In the genomic region with DNA sequence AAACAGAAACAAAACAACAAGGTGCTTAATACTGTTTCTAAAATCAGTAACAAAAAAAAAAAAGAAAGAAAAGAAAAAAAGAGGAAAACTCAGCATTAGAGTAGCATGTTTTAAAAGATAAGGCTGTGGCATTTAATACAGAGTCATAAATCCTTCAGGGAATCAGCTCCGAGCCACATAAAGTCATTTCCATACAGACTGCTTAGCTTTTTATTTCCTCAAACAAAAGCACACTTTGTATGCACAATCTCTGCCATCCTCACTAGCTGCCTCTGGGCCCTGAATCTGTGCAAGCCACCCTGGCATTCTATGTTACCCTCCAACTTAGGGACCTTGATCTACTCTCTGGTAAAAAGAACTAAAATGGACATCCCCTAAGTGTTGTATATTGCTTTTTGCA, we compare ENCODE assay signal across 30 cellular contexts.
A peak's percentile ranks its signal among the peaks of the same experiment; 100 is the strongest.
DNase-seq lines count a peak whose midpoint lies in the region; ATAC-seq, FAIRE-seq and TF ChIP-seq lines count a peak whose summit lies in the region.
"Had no signal": no experiment of that assay in that cellular context is flagged by ENCODE, and none has a peak within 500 bp of the region (broad histone marks: within the 10 kb centered on the region; RNA-seq: fewer than 3 reads in every experiment).

No MANE protein-coding gene starts in this region.

- TF ChIP-seq CTCF in glutamatergic neuron (IDR thresholded peaks at IDR 0.05; ENCODE audit: partially characterized antibody, unreplicated experiment) = no peak
- no peak for TF ChIP-seq CTCF in pancreas (IDR thresholded peaks at IDR 0.05)

- in situ Hi-C loops in G401 (cut with HindIII; ENCODE audit: low sequenced_read_pairs) = no loop called here

- H3K27ac ChIP-seq in angular gyrus (ENCODE audit: low read depth, low read length) (peak overlapping the region; percentile 45), pancreas (no peak overlapping the region)
- H3K27ac ChIP-seq: epithelial cell of prostate, SJSA1, upper lobe of left lung had no signal

- H3K4me1 Mint-ChIP-seq in glutamatergic neuron (ENCODE audit: low read depth, unreplicated experiment) = peaks cover 7% of the 10 kb centered on the region

- peaks cover 13% of the 10 kb centered on the region for H3K36me3 Mint-ChIP-seq in glutamatergic neuron (ENCODE audit: unreplicated experiment)
- H3K36me3 Mint-ChIP-seq: activated naive CD8-positive, alpha-beta T cell; naive B cell; stimulated activated effector memory CD8-positive, alpha-beta T cell treated with anti-CD3 and anti-CD28 coated beads, Interleukin-12 subunit alpha, Interleukin-12 subunit beta, amount 100 ng/mL, for 72 hours had no signal

- peak overlapping the region; percentile 19 for H3K27ac Mint-ChIP-seq in glutamatergic neuron (ENCODE audit: unreplicated experiment)
- H3K27ac Mint-ChIP-seq: activated B cell treated with CpG ODN at 0.5 μM for 24 hours; activated CD4-positive, alpha-beta T cell treated with anti-CD3 and anti-CD28 coated beads, Interleukin-2, amount 10 ng/mL, durations not matched to agents 7 days and 5 days; activated naive CD8-positive, alpha-beta T cell; activated T-cell treated with anti-CD3 and anti-CD28 coated beads, Interleukin-2, amount 50 U/mL, for 24 hours; naive B cell; stimulated activated effector memory CD8-positive, alpha-beta T cell treated with anti-CD3 and anti-CD28 coated beads, Interleukin-12 subunit alpha, Interleukin-12 subunit beta, amount 100 ng/mL, for 72 hours had no signal

- H3K36me3 ChIP-seq in pancreas = peaks cover 0 to 4% (median 0%) of the 10 kb centered on the region in 3 donors
- H3K36me3 ChIP-seq: SJSA1 had no signal

- H3K9me3 ChIP-seq in pancreas = no peaks in the 10 kb centered on the region
- H3K9me3 ChIP-seq: SJSA1, upper lobe of left lung had no signal

- H3K9me3 Mint-ChIP-seq in glutamatergic neuron (ENCODE audit: unreplicated experiment) = peaks cover 8% of the 10 kb centered on the region
- H3K9me3 Mint-ChIP-seq: activated B cell treated with CpG ODN at 0.5 μM for 24 hours; activated CD4-positive, alpha-beta T cell treated with anti-CD3 and anti-CD28 coated beads, Interleukin-2, amount 10 ng/mL, durations not matched to agents 7 days and 5 days; activated T-cell treated with anti-CD3 and anti-CD28 coated beads, Interleukin-2, amount 50 U/mL, for 24 hours; naive B cell; stimulated activated effector memory CD8-positive, alpha-beta T cell treated with anti-CD3 and anti-CD28 coated beads, Interleukin-12 subunit alpha, Interleukin-12 subunit beta, amount 100 ng/mL, for 72 hours had no signal

- H3K27me3 Mint-ChIP-seq in glutamatergic neuron (ENCODE audit: unreplicated experiment) = peaks cover 2% of the 10 kb centered on the region
- H3K27me3 Mint-ChIP-seq: activated B cell treated with CpG ODN at 0.5 μM for 24 hours; activated CD4-positive, alpha-beta T cell treated with anti-CD3 and anti-CD28 coated beads, Interleukin-2, amount 10 ng/mL, durations not matched to agents 7 days and 5 days; activated naive CD8-positive, alpha-beta T cell; activated T-cell treated with anti-CD3 and anti-CD28 coated beads, Interleukin-2, amount 50 U/mL, for 24 hours; naive B cell had no signal

- no peaks in the 10 kb centered on the region for H3K4me1 ChIP-seq in pancreas

- WGBS in pancreas, 2 donors = 59 to 67% methylated on average over 1 of the region's 1 CpG

- intact Hi-C loops in pancreas (cut with DNase I) = no loop called here

- no peak for FAIRE-seq in pancreas (lab: Jason Lieb, UNC)
- FAIRE-seq in GM19239 (lab: Jason Lieb, UNC) = no peak
- FAIRE-seq: colon had no signal

- H3K4me3 Mint-ChIP-seq in glutamatergic neuron (ENCODE audit: unreplicated experiment) = no peak overlapping the region
- H3K4me3 Mint-ChIP-seq: activated B cell treated with CpG ODN at 0.5 μM for 24 hours; activated CD4-positive, alpha-beta T cell treated with anti-CD3 and anti-CD28 coated beads, Interleukin-2, amount 10 ng/mL, durations not matched to agents 7 days and 5 days; activated naive CD8-positive, alpha-beta T cell; activated T-cell treated with anti-CD3 and anti-CD28 coated beads, Interleukin-2, amount 50 U/mL, for 24 hours; naive B cell; stimulated activated effector memory CD8-positive, alpha-beta T cell treated with anti-CD3 and anti-CD28 coated beads, Interleukin-12 subunit alpha, Interleukin-12 subunit beta, amount 100 ng/mL, for 72 hours had no signal

- H3K27me3 ChIP-seq in pancreas = no peaks in the 10 kb centered on the region
- H3K27me3 ChIP-seq: SJSA1, upper lobe of left lung had no signal

- ATAC-seq in pancreas (peak in 3 of 4 donors; percentile 34 to 56 (median 54)), GM19463 (IDR thresholded peaks at IDR 0.05; ENCODE audit: unreplicated experiment) (no peak)
- ATAC-seq: left ventricle myocardium superior; stimulated activated effector memory CD8-positive, alpha-beta T cell treated with anti-CD3 and anti-CD28 coated beads, Interleukin-12 subunit alpha, Interleukin-12 subunit beta, amount 100 ng/mL, for 72 hours had no signal

- no peak overlapping the region for H3K4me3 ChIP-seq in pancreas
- H3K4me3 ChIP-seq: SJSA1, upper lobe of left lung had no signal

- peak; percentile 33 for DNase-seq in COLO829 (ENCODE audit: low spot score)
- DNase-seq in glutamatergic neuron = no peak
- DNase-seq in pancreas = no peak
- no peak for DNase-seq in NCI-H1694 (lab: John Stamatoyannopoulos, UW)
- no peak for DNase-seq in GM19239 (ENCODE audit: insufficient read length, low spot score)
- no peak for DNase-seq in G401 (ENCODE audit: low spot score)
- DNase-seq: activated B cell treated with CpG ODN at 0.5 μM for 24 hours; activated CD4-positive, alpha-beta T cell treated with anti-CD3 and anti-CD28 coated beads, Interleukin-2, amount 10 ng/mL, durations not matched to agents 7 days and 5 days; activated effector memory CD4-positive, alpha-beta T cell treated with anti-CD3 and anti-CD28 coated beads, Interleukin-2, amount 50 U/mL, for 16 hours; activated T-cell treated with anti-CD3 and anti-CD28 coated beads, Interleukin-2, amount 50 U/mL, for 24 hours; Calu3; DMS79 treated with DMSO at 0.1 percent for 48 hours; effector CD4-positive, alpha-beta T cell; GF-D8; H7; islet precursor cell; left ventricle myocardium superior; MV-4-11; naive B cell; NCI-H2107; NCI-H82; RPMI8226; upper lobe of left lung had no signal
